ENCODE assay signal across 8 cellular contexts in genomic region chr1:212698467-212699103, GRCh38. TPM values are rescaled to one million over a fixed set of nuclear protein-coding genes. Genes with fewer than 3 reads are reported as not detected.
DNase-seq lines count a peak whose midpoint lies in the region; ATAC-seq and TF ChIP-seq lines count a peak whose summit lies in the region.

No MANE protein-coding gene starts in this region.

- ATAC-seq in HG03439 (IDR thresholded peaks at IDR 0.05; ENCODE audit: unreplicated experiment) (peak; percentile 2), gastrocnemius medialis (no peak), HG03139 (IDR thresholded peaks at IDR 0.05; ENCODE audit: unreplicated experiment) (no peak)
- ATAC-seq in effector memory CD8-positive, alpha-beta T cell (replicated peaks): peak; percentile 0

- peaks cover 9 to 17% of the 10 kb centered on the region in 2 donors for H3K27me3 Mint-ChIP-seq in effector memory CD8-positive, alpha-beta T cell

- TF ChIP-seq CTCF in gastrocnemius medialis (IDR thresholded peaks at IDR 0.05 in 4 of 5, conservative IDR thresholded peaks at IDR 0.05 in 1 of 5): no peak

- H3K4me1 Mint-ChIP-seq in effector memory CD8-positive, alpha-beta T cell (ENCODE audit: low read depth in 2 of 2): peaks cover 41 to 46% of the 10 kb centered on the region in 2 donors

- H3K36me3 ChIP-seq in gastrocnemius medialis: no peaks in the 10 kb centered on the region

- H3K27ac ChIP-seq in gastrocnemius medialis: no peak overlapping the region

- DNase-seq in NCI-H1105 treated with DMSO at 0.1 percent for 48 hours (lab: John Stamatoyannopoulos, UW): peak; percentile 26
- no peak for DNase-seq in NCI-H1105 (lab: John Stamatoyannopoulos, UW)
- no peak for DNase-seq in effector memory CD8-positive, alpha-beta T cell
- no peak for DNase-seq in gastrocnemius medialis
- no peak for DNase-seq in erythroblast (lab: John Stamatoyannopoulos, UW)
- no peak for DNase-seq in GF-D8 (lab: John Stamatoyannopoulos, UW)

- peaks cover 12 to 28% of the 10 kb centered on the region in 2 donors for H3K4me1 ChIP-seq in gastrocnemius medialis

- H3K36me3 Mint-ChIP-seq in effector memory CD8-positive, alpha-beta T cell (ENCODE audit: insufficient read depth): peaks cover 7% of the 10 kb centered on the region

- intact Hi-C loops in gastrocnemius medialis (cut with DNase I; ENCODE audit: low total_unique reads): no loop called here

- H3K9me3 Mint-ChIP-seq in effector memory CD8-positive, alpha-beta T cell: no peaks in the 10 kb centered on the region

- H3K4me3 ChIP-seq in gastrocnemius medialis: peak overlapping the region; percentile 54 to 69 (median 61)

- H3K9me3 ChIP-seq in gastrocnemius medialis: no peaks in the 10 kb centered on the region

- H3K4me3 Mint-ChIP-seq in effector memory CD8-positive, alpha-beta T cell: peak overlapping the region; percentile 77 to 82

- in situ Hi-C loops in gastrocnemius medialis (cut with MboI; ENCODE audit: low sequenced_read_pairs in 4 of 4): no loop called here

- peaks cover 50 to 64% (median 57%) of the 10 kb centered on the region in 3 donors for H3K27me3 ChIP-seq in gastrocnemius medialis

- peak overlapping the region; percentile 19 to 79 for H3K27ac Mint-ChIP-seq in effector memory CD8-positive, alpha-beta T cell

- TF ChIP-seq POLR2A in gastrocnemius medialis (IDR thresholded peaks at IDR 0.05): no peak
- TF ChIP-seq POLR2A in erythroblast (IDR thresholded peaks at IDR 0.05; ENCODE audit: low read length): no peak

RNA-seq across cellular contexts. Expression of gene BATF3, which starts 1.1 kb away (rescaled TPM):
- 1 to 10 TPM in 1 of 4 donors, under 1 TPM in 1, not detected in 2; 0.38 to 5.1 TPM for total RNA-seq in gastrocnemius medialis

Comparison
In these comparisons a context has a peak if more than half of its experiments do, and no peak if none do; other contexts are left out.
1. ATAC-seq: peak in HG03439 (single experiment) and effector memory CD8-positive, alpha-beta T cell (single experiment); none in gastrocnemius medialis (0 of 2) and HG03139 (single experiment).